ENCODE assay signal across 8 cellular contexts in the genomic region with DNA sequence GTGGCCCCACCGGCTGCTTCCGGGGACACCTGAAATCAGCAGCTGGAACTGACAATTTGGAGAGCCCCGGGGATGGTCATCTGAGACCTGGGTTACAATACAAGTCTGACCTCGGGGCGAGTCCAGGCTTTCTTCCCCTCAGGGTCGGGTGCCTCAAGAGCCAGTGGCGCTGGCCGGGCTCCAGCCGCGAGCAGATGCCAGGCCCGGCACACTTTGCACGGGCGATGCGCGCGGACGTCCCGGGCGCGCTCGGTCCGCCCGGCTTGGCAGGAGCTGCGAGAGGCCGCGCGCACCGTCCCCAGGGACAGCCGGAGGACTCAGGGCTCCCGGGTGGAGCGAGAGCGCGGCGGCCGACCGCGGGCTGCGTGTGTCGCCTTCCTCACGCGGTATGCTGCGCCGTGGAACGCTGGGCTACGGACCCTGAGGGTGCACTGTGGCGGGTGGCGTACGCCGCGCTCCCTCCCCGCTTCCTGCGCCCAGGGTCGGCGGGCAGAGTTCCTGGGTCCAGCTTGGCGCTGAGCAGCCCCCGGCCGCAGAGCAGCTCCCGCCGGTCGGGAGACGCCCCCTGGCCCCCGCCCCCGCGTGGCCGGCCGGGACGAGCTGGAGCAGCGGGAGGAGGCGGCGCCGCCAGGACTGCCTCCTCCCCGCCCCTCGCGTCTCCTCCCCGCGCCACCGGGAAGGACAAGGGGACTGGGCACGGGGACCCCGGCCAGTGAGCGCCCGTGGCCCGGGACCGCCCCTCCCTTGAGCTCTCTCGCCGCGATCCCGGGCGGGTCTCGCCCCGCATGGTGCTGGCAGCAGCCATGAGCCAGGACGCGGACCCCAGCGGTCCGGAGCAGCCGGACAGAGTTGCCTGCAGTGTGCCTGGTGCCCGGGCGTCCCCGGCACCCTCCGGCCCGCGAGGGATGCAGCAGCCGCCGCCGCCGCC. TPM values are rescaled to one million over a fixed set of nuclear protein-coding genes. Genes with fewer than 3 reads are reported as not detected.
DNase-seq lines count a peak whose midpoint lies in the region; ATAC-seq and TF ChIP-seq lines count a peak whose summit lies in the region.

A gene (plus strand): TSS at position 667 of the 928 bp plus-strand sequence. CDS start 119 bp downstream, at position 786.

- peaks cover 34% of the 10 kb centered on the region for H3K27me3 Mint-ChIP-seq in activated naive CD4-positive, alpha-beta T cell treated with anti-CD3 and anti-CD28 coated beads, Interleukin-2, amount 50 U/mL, for 24 hours

- TF ChIP-seq CTCF in left ventricle myocardium inferior (IDR thresholded peaks at IDR 0.05; ENCODE audit: borderline replicate concordance) (no peak), retinal pigment epithelial cell (conservative IDR thresholded peaks at IDR 0.05; ENCODE audit: low read depth, low read length) (no peak)

- no peaks in the 10 kb centered on the region for H3K9me3 Mint-ChIP-seq in activated naive CD4-positive, alpha-beta T cell treated with anti-CD3 and anti-CD28 coated beads, Interleukin-2, amount 50 U/mL, for 24 hours

- DNase-seq in DMS 273 (lab: John Stamatoyannopoulos, UW; ENCODE audit: unreplicated experiment), result peak; percentile 77
- no peak for DNase-seq in DMS 273 treated with DMSO at 0.1 percent for 48 hours (lab: John Stamatoyannopoulos, UW)
- DNase-seq in MG63, result peak; percentile 39
- DNase-seq in left ventricle myocardium inferior, result peak; percentile 70
- DNase-seq in retinal pigment epithelial cell (ENCODE audit: low read depth), result no peak
- no peak for DNase-seq in cerebellar cortex (ENCODE audit: low spot score)

- H3K4me1 Mint-ChIP-seq in activated naive CD4-positive, alpha-beta T cell treated with anti-CD3 and anti-CD28 coated beads, Interleukin-2, amount 50 U/mL, for 24 hours, result peaks cover 32% of the 10 kb centered on the region

- H3K9me3 ChIP-seq in MG63 (no peaks in the 10 kb centered on the region), left ventricle myocardium inferior (replicated peaks) (no peaks in the 10 kb centered on the region)

- peaks cover 28% of the 10 kb centered on the region for H3K4me1 ChIP-seq in left ventricle myocardium inferior

- no peak for ATAC-seq in GM18907 (IDR thresholded peaks at IDR 0.05; ENCODE audit: unreplicated experiment)

- intact Hi-C loops in left ventricle myocardium inferior (cut with micrococcal nuclease), result no loop called here

- H3K27ac Mint-ChIP-seq in activated naive CD4-positive, alpha-beta T cell treated with anti-CD3 and anti-CD28 coated beads, Interleukin-2, amount 50 U/mL, for 24 hours, result no peak within 1 kb of the TSS

- H3K27me3 ChIP-seq in MG63, result peaks cover 42% of the 10 kb centered on the region
- H3K27me3 ChIP-seq in left ventricle myocardium inferior (ENCODE audit: low read depth), result peaks cover 67% of the 10 kb centered on the region

- peak within 1 kb of the TSS; percentile 90 for H3K27ac ChIP-seq in left ventricle myocardium inferior (replicated peaks)

- H3K36me3 ChIP-seq in MG63, result no peaks in the 10 kb centered on the region
- no peaks in the 10 kb centered on the region for H3K36me3 ChIP-seq in left ventricle myocardium inferior

- H3K4me3 ChIP-seq in MG63, result peak within 1 kb of the TSS; percentile 46
- H3K4me3 ChIP-seq in left ventricle myocardium inferior, result peak within 1 kb of the TSS; percentile 75
- peak within 1 kb of the TSS; percentile 51 for H3K4me3 ChIP-seq in retinal pigment epithelial cell (ENCODE audit: low read length)

- H3K4me3 Mint-ChIP-seq in activated naive CD4-positive, alpha-beta T cell treated with anti-CD3 and anti-CD28 coated beads, Interleukin-2, amount 50 U/mL, for 24 hours, result peak within 1 kb of the TSS; percentile 87

- H3K36me3 Mint-ChIP-seq in activated naive CD4-positive, alpha-beta T cell treated with anti-CD3 and anti-CD28 coated beads, Interleukin-2, amount 50 U/mL, for 24 hours, result no peaks in the 10 kb centered on the region

RNA-seq across cellular contexts. Expression of the gene that starts here (rescaled TPM):
- total RNA-seq in MG63 (2014; rRNA removed; shearing (Covaris generic); ENCODE audit: low replicate concordance), result not detected in 2 replicates
- total RNA-seq in left ventricle myocardium inferior, result 101 TPM

Comparison
In these comparisons a context has a peak if more than half of its experiments do, and no peak if none do; other contexts are left out.
1. RNA of the gene that starts here (total RNA-seq): 101 TPM in left ventricle myocardium inferior (single experiment); not detected in MG63; every median in the first group is over 100 times any median in the second.
2. DNase-seq: peak in DMS 273 (single experiment) and left ventricle myocardium inferior (single experiment); none in DMS 273 treated with DMSO at 0.1 percent for 48 hours (single experiment), retinal pigment epithelial cell (single experiment) and cerebellar cortex (single experiment).
3. Peak in DNase-seq and H3K4me3 ChIP-seq in MG63; RNA of the gene not detected or under 1 TPM.
4. Peak in every context shown above with its lines, with median percentiles within 50 percentile points of each other: H3K4me3 ChIP-seq.